ENCODE assay signal across 9 cellular contexts in genomic region chr17:50221500-50222480, GRCh38. TPM values are rescaled to one million over a fixed set of nuclear protein-coding genes. Genes with fewer than 3 reads are reported as not detected.
DNase-seq lines count a peak whose midpoint lies in the region; TF ChIP-seq lines count a peak whose summit lies in the region.
"Had no signal": no experiment of that assay in that cellular context is flagged by ENCODE, and none has a peak within 500 bp of the region (broad histone marks: within the 10 kb centered on the region; RNA-seq: fewer than 3 reads in every experiment).

No MANE protein-coding gene starts in this region.

- H3K4me3 ChIP-seq in epithelial cell of esophagus (ENCODE audit: low read length) (no peak overlapping the region), ovary (no peak overlapping the region)

- peak overlapping the region; percentile 33 to 53 for H3K27ac ChIP-seq in ovary

- peaks cover 9% of the 10 kb centered on the region for H3K36me3 Mint-ChIP-seq in Calu3 (ENCODE audit: insufficient read depth, unreplicated experiment)

- intact Hi-C loops in ovary (cut with DNase I), result loop anchor here in 1 of 4 donors (5.0 kb wide), 1 partner anchor 36 kb away; no protein-coding TSS in a partner anchor
- intact Hi-C loops in Calu3 (cut with micrococcal nuclease; ENCODE audit: unreplicated experiment), result no loop called here

- TF ChIP-seq POLR2A in ovary (IDR thresholded peaks at IDR 0.05), result no peak

- peaks cover 2% of the 10 kb centered on the region for H3K9me3 Mint-ChIP-seq in Calu3 (ENCODE audit: low read depth, unreplicated experiment)

- no peaks in the 10 kb centered on the region for H3K9me3 ChIP-seq in ovary

- peaks cover 16% of the 10 kb centered on the region for H3K4me1 ChIP-seq in ovary (ENCODE audit: insufficient read depth)

- no peaks in the 10 kb centered on the region for H3K36me3 ChIP-seq in ovary

- DNase-seq in Daoy (ENCODE audit: low read depth) (peak; percentile 81), NOMO-1 treated with DMSO at 0.1 percent for 48 hours (lab: John Stamatoyannopoulos, UW; ENCODE audit: unreplicated experiment) (peak; percentile 84), epithelial cell of esophagus (ENCODE audit: low read depth) (peak; percentile 90), ovary (peak; percentile 58 to 72 (median 66)), Calu3 (no peak), NCI-H187 (lab: John Stamatoyannopoulos, UW) (no peak), HT-29 (ENCODE audit: low spot score) (no peak)
- DNase-seq in stimulated activated CD4-positive, alpha-beta T cell treated with anti-CD3 and anti-CD28 coated beads, Interleukin-4, amount 100 ng/mL, for 4 hours, result no peak

- WGBS in ovary, 3 donors, result 54 to 59% (median 59%) methylated on average over 10 of the region's 10 CpGs

- TF ChIP-seq CTCF in epithelial cell of esophagus (IDR thresholded peaks at IDR 0.05; ENCODE audit: insufficient read depth, low read depth, low read length, missing control alignments) (no peak), ovary (IDR thresholded peaks at IDR 0.05) (no peak), Calu3 (IDR thresholded peaks at IDR 0.05; ENCODE audit: unreplicated experiment) (no peak)

- no peaks in the 10 kb centered on the region for H3K27me3 ChIP-seq in ovary

- H3K4me1 Mint-ChIP-seq in Calu3 (ENCODE audit: low read depth, unreplicated experiment), result peaks cover 43% of the 10 kb centered on the region

- H3K27ac Mint-ChIP-seq in Calu3 (ENCODE audit: unreplicated experiment), result no peak overlapping the region
- H3K27ac Mint-ChIP-seq: progenitor cell of endocrine pancreas had no signal

- no TSS peak for BruUV-seq in Calu3 (replicated peaks; lab: Mats Ljungman, UMichigan)

- TF ChIP-seq EP300 in ovary (IDR thresholded peaks at IDR 0.05), result no peak

- peaks cover 3% of the 10 kb centered on the region for H3K27me3 Mint-ChIP-seq in Calu3 (ENCODE audit: unreplicated experiment)

- H3K4me3 Mint-ChIP-seq in Calu3 (ENCODE audit: low read depth, unreplicated experiment), result no peak overlapping the region

- CTCF ChIA-PET in Calu3 (lab: Charles Lee), result interaction anchor here (0.6 to 2.1 kb wide), 3 partner anchors 9 to 68 kb away, joined by 3 to 7 read pairs (median 3); no protein-coding TSS in a partner anchor

RNA-seq across cellular contexts. Expression of gene COL1A1, which starts 20.4 kb away (rescaled TPM):
- 288 and 336 TPM in 2 replicates for total RNA-seq in Daoy (2014; rRNA removed; shearing (Covaris generic))
- 1,000 to 10,000 TPM in 1 of 7 donors, 100 to 1,000 TPM in 5, 10 to 100 TPM in 1; 71.2 to 1,087 (median 550) TPM for total RNA-seq in ovary
- polyA plus RNA-seq in ovary, result 100 to 1,000 TPM; 260 to 321 TPM
- 5.5 and 9.4 TPM in 2 replicates for total RNA-seq in Calu3 (2022)
- total RNA-seq in HT-29 (2014; rRNA removed; shearing (Covaris generic)), result 0.38 and 0.83 TPM in 2 replicates

RNA-seq across cellular contexts. Expression of gene TMEM92, which starts 52.5 kb away (rescaled TPM):
- total RNA-seq in Daoy (2014; rRNA removed; shearing (Covaris generic)), result 1.7 and 6.7 TPM in 2 replicates
- total RNA-seq in ovary, result 1 to 10 TPM in 6 of 7 donors, under 1 TPM in 1; 0.34 to 3.5 (median 1.6) TPM
- 1 to 10 TPM in 1 of 2 donors, under 1 TPM in 1; 0.32 to 2.5 TPM for polyA plus RNA-seq in ovary
- total RNA-seq in Calu3 (2022), result 4.8 and 8.9 TPM in 2 replicates
- 5.9 and 17.8 TPM in 2 replicates for total RNA-seq in HT-29 (2014; rRNA removed; shearing (Covaris generic))

RNA-seq across cellular contexts. Expression of gene SGCA, which starts 56.0 kb away (rescaled TPM):
- total RNA-seq in Daoy (2014; rRNA removed; shearing (Covaris generic)), result 0.51 and 1.3 TPM in 2 replicates
- 1 to 10 TPM in 5 of 7 donors, under 1 TPM in 2; 0.48 to 3.4 (median 1.2) TPM for total RNA-seq in ovary
- 1 to 10 TPM; 2.2 to 3.4 TPM for polyA plus RNA-seq in ovary
- not detected in 2 replicates for total RNA-seq in Calu3 (2022)
- not detected in 2 replicates for total RNA-seq in HT-29 (2014; rRNA removed; shearing (Covaris generic))
- total RNA-seq: progenitor cell of endocrine pancreas had no signal

Comparison
In these comparisons a context has a peak if more than half of its experiments do, and no peak if none do; other contexts are left out.
1. DNase-seq: peak in Daoy (single experiment), NOMO-1 treated with DMSO at 0.1 percent for 48 hours (single experiment), epithelial cell of esophagus (single experiment) and ovary (5 of 5); none in Calu3 (single experiment), NCI-H187 (0 of 2), HT-29 (single experiment) and stimulated activated CD4-positive, alpha-beta T cell treated with anti-CD3 and anti-CD28 coated beads, Interleukin-4, amount 100 ng/mL, for 4 hours (0 of 2).